ENCODE assay signal across 1 cellular context in genomic region chr17:35764123-35764991, GRCh38.
A peak's percentile ranks its signal among the peaks of the same experiment; 100 is the strongest.
TF ChIP-seq lines count a peak whose summit lies in the region.

No MANE protein-coding gene starts in this region.

TF ChIP-seq in H1, 55 proteins besides CTCF, POLR2A, EP300 and RAD21:
- no peak for TF ChIP-seq RFX5 (IDR thresholded peaks at IDR 0.05; ENCODE audit: borderline replicate concordance, low read depth, low read length)
- no peak for TF ChIP-seq CTBP2 (IDR thresholded peaks at IDR 0.05; ENCODE audit: borderline replicate concordance, insufficient read depth, insufficient read length, low read length)
- peak; percentile 21; the same call in 1 of the 2 replicates for TF ChIP-seq SP1 (IDR thresholded peaks at IDR 0.05; ENCODE audit: low read depth, low read length)
- TF ChIP-seq YY1 (IDR thresholded peaks at IDR 0.05; ENCODE audit: low read depth, low read length) = peak; percentile 63; the same call in 1 of the 2 replicates
- TF ChIP-seq, protein P1, sequence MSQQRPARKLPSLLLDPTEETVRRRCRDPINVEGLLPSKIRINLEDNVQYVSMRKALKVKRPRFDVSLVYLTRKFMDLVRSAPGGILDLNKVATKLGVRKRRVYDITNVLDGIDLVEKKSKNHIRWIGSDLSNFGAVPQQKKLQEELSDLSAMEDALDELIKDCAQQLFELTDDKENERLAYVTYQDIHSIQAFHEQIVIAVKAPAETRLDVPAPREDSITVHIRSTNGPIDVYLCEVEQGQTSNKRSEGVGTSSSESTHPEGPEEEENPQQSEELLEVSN (IDR thresholded peaks at IDR 0.05) = peak; percentile 87
- TF ChIP-seq SRF (IDR thresholded peaks at IDR 0.05; ENCODE audit: low read depth, low read length) = no peak; the same call in 1 of the 2 replicates
- no peak; the same call in 1 of the 2 replicates for TF ChIP-seq KDM1A (IDR thresholded peaks at IDR 0.05; ENCODE audit: borderline replicate concordance, low read length)
- no peak for TF ChIP-seq CBX8 (IDR thresholded peaks at IDR 0.05; ENCODE audit: borderline replicate concordance, low read depth, low read length)
- peak; percentile 82 to 86; a peak in 3 of 4 replicates for TF ChIP-seq SIN3A (conservative IDR thresholded peaks at IDR 0.05 in 1 of 2, IDR thresholded peaks at IDR 0.05 in 1 of 2; ENCODE audit: low read depth in 1 of 2, low read length in 2 of 2)
- no peak for TF ChIP-seq CHD2 (IDR thresholded peaks at IDR 0.05; ENCODE audit: low read length)
- peak; percentile 54 for TF ChIP-seq POLR2AphosphoS5 (IDR thresholded peaks at IDR 0.05; ENCODE audit: low read depth, low read length)
- TF ChIP-seq HDAC6 (IDR thresholded peaks at IDR 0.05; ENCODE audit: low read depth, low read length) = no peak
- no peak for TF ChIP-seq TBP (IDR thresholded peaks at IDR 0.05; ENCODE audit: low read depth, low read length)
- TF ChIP-seq ZNF274 (IDR thresholded peaks at IDR 0.05; ENCODE audit: borderline replicate concordance, extremely low read depth, low read length) = no peak
- peak; percentile 50; the same call in 1 of the 2 replicates for TF ChIP-seq FOSL1 (IDR thresholded peaks at IDR 0.05; ENCODE audit: insufficient read depth, low read depth, low read length)
- TF ChIP-seq RNF2 (IDR thresholded peaks at IDR 0.05; ENCODE audit: borderline replicate concordance, low read depth, low read length, missing control alignments, poor library complexity, severe bottlenecking) = no peak
- TF ChIP-seq BACH1 (IDR thresholded peaks at IDR 0.05; ENCODE audit: low read length) = no peak
- TF ChIP-seq SIX5 (IDR thresholded peaks at IDR 0.05; ENCODE audit: low read depth, low read length) = no peak
- no peak for TF ChIP-seq SIRT6 (IDR thresholded peaks at IDR 0.05; ENCODE audit: low read length)
- no peak for TF ChIP-seq RXRA (IDR thresholded peaks at IDR 0.05; ENCODE audit: insufficient read depth, low read depth, low read length)
- TF ChIP-seq CREB1 (IDR thresholded peaks at IDR 0.05) = peak; percentile 67
- TF ChIP-seq KDM4A (IDR thresholded peaks at IDR 0.05; ENCODE audit: low read depth, low read length, severe bottlenecking) = peak; percentile 98
- TF ChIP-seq JUN (IDR thresholded peaks at IDR 0.05; ENCODE audit: low read depth, low read length) = no peak
- TF ChIP-seq ASH2L (IDR thresholded peaks at IDR 0.05; ENCODE audit: low read length) = peak; percentile 64
- TF ChIP-seq CBX5 (IDR thresholded peaks at IDR 0.05; ENCODE audit: low read depth, low read length) = no peak
- TF ChIP-seq, protein P2, sequence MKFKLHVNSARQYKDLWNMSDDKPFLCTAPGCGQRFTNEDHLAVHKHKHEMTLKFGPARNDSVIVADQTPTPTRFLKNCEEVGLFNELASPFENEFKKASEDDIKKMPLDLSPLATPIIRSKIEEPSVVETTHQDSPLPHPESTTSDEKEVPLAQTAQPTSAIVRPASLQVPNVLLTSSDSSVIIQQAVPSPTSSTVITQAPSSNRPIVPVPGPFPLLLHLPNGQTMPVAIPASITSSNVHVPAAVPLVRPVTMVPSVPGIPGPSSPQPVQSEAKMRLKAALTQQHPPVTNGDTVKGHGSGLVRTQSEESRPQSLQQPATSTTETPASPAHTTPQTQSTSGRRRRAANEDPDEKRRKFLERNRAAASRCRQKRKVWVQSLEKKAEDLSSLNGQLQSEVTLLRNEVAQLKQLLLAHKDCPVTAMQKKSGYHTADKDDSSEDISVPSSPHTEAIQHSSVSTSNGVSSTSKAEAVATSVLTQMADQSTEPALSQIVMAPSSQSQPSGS (IDR thresholded peaks at IDR 0.05; ENCODE audit: low read length) = no peak
- TF ChIP-seq, protein P3, sequence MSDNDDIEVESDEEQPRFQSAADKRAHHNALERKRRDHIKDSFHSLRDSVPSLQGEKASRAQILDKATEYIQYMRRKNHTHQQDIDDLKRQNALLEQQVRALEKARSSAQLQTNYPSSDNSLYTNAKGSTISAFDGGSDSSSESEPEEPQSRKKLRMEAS (IDR thresholded peaks at IDR 0.05) = peak; percentile 91
- peak; percentile 27 for TF ChIP-seq NANOG (IDR thresholded peaks at IDR 0.05; ENCODE audit: insufficient read depth, low read depth, low read length, poor library complexity, severe bottlenecking)
- peak; percentile 30; the same call in 1 of the 2 replicates for TF ChIP-seq TAF1 (IDR thresholded peaks at IDR 0.05; ENCODE audit: low read depth, low read length)
- no peak; the same call in 1 of the 2 replicates for TF ChIP-seq PHF8 (conservative IDR thresholded peaks at IDR 0.05; ENCODE audit: low read depth, low read length)
- TF ChIP-seq GABPA (IDR thresholded peaks at IDR 0.05; ENCODE audit: borderline replicate concordance, insufficient read depth, low read length) = peak; percentile 82
- no peak for TF ChIP-seq RBBP5 (IDR thresholded peaks at IDR 0.05; ENCODE audit: borderline replicate concordance, low read depth, low read length)
- TF ChIP-seq TCF12 (IDR thresholded peaks at IDR 0.05; ENCODE audit: low read depth, low read length) = peak; percentile 67; the same call in 1 of the 2 replicates
- no peak for TF ChIP-seq BRCA1 (IDR thresholded peaks at IDR 0.05; ENCODE audit: low read depth, low read length)
- no peak for TF ChIP-seq SP4 (IDR thresholded peaks at IDR 0.05; ENCODE audit: low read length)
- TF ChIP-seq EGR1 (IDR thresholded peaks at IDR 0.05; ENCODE audit: borderline replicate concordance, low read depth, low read length) = peak; percentile 30; the same call in 1 of the 2 replicates
- no peak for TF ChIP-seq BCL11A (IDR thresholded peaks at IDR 0.05; ENCODE audit: low read depth in 2 of 2, low read length in 2 of 2)
- TF ChIP-seq GTF2F1 (IDR thresholded peaks at IDR 0.05; ENCODE audit: borderline replicate concordance, low read depth, low read length) = no peak
- TF ChIP-seq, protein P4, sequence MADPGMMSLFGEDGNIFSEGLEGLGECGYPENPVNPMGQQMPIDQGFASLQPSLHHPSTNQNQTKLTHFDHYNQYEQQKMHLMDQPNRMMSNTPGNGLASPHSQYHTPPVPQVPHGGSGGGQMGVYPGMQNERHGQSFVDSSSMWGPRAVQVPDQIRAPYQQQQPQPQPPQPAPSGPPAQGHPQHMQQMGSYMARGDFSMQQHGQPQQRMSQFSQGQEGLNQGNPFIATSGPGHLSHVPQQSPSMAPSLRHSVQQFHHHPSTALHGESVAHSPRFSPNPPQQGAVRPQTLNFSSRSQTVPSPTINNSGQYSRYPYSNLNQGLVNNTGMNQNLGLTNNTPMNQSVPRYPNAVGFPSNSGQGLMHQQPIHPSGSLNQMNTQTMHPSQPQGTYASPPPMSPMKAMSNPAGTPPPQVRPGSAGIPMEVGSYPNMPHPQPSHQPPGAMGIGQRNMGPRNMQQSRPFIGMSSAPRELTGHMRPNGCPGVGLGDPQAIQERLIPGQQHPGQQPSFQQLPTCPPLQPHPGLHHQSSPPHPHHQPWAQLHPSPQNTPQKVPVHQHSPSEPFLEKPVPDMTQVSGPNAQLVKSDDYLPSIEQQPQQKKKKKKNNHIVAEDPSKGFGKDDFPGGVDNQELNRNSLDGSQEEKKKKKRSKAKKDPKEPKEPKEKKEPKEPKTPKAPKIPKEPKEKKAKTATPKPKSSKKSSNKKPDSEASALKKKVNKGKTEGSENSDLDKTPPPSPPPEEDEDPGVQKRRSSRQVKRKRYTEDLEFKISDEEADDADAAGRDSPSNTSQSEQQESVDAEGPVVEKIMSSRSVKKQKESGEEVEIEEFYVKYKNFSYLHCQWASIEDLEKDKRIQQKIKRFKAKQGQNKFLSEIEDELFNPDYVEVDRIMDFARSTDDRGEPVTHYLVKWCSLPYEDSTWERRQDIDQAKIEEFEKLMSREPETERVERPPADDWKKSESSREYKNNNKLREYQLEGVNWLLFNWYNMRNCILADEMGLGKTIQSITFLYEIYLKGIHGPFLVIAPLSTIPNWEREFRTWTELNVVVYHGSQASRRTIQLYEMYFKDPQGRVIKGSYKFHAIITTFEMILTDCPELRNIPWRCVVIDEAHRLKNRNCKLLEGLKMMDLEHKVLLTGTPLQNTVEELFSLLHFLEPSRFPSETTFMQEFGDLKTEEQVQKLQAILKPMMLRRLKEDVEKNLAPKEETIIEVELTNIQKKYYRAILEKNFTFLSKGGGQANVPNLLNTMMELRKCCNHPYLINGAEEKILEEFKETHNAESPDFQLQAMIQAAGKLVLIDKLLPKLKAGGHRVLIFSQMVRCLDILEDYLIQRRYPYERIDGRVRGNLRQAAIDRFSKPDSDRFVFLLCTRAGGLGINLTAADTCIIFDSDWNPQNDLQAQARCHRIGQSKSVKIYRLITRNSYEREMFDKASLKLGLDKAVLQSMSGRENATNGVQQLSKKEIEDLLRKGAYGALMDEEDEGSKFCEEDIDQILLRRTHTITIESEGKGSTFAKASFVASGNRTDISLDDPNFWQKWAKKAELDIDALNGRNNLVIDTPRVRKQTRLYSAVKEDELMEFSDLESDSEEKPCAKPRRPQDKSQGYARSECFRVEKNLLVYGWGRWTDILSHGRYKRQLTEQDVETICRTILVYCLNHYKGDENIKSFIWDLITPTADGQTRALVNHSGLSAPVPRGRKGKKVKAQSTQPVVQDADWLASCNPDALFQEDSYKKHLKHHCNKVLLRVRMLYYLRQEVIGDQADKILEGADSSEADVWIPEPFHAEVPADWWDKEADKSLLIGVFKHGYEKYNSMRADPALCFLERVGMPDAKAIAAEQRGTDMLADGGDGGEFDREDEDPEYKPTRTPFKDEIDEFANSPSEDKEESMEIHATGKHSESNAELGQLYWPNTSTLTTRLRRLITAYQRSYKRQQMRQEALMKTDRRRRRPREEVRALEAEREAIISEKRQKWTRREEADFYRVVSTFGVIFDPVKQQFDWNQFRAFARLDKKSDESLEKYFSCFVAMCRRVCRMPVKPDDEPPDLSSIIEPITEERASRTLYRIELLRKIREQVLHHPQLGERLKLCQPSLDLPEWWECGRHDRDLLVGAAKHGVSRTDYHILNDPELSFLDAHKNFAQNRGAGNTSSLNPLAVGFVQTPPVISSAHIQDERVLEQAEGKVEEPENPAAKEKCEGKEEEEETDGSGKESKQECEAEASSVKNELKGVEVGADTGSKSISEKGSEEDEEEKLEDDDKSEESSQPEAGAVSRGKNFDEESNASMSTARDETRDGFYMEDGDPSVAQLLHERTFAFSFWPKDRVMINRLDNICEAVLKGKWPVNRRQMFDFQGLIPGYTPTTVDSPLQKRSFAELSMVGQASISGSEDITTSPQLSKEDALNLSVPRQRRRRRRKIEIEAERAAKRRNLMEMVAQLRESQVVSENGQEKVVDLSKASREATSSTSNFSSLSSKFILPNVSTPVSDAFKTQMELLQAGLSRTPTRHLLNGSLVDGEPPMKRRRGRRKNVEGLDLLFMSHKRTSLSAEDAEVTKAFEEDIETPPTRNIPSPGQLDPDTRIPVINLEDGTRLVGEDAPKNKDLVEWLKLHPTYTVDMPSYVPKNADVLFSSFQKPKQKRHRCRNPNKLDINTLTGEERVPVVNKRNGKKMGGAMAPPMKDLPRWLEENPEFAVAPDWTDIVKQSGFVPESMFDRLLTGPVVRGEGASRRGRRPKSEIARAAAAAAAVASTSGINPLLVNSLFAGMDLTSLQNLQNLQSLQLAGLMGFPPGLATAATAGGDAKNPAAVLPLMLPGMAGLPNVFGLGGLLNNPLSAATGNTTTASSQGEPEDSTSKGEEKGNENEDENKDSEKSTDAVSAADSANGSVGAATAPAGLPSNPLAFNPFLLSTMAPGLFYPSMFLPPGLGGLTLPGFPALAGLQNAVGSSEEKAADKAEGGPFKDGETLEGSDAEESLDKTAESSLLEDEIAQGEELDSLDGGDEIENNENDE (IDR thresholded peaks at IDR 0.05; ENCODE audit: insufficient replicate concordance, low read length) = no peak
- TF ChIP-seq SAP30 (IDR thresholded peaks at IDR 0.05; ENCODE audit: insufficient read depth, insufficient replicate concordance, low read length) = no peak
- no peak for TF ChIP-seq KDM5A (IDR thresholded peaks at IDR 0.05; ENCODE audit: low read length)
- TF ChIP-seq USF2 (IDR thresholded peaks at IDR 0.05; ENCODE audit: low read length) = no peak
- TF ChIP-seq EZH2 (IDR thresholded peaks at IDR 0.05; ENCODE audit: low read depth, low read length, severe bottlenecking) = no peak
- TF ChIP-seq CEBPB (IDR thresholded peaks at IDR 0.05; ENCODE audit: low read depth, low read length) = no peak
- TF ChIP-seq MAFK (IDR thresholded peaks at IDR 0.05; ENCODE audit: low read depth, low read length) = no peak
- no peak for TF ChIP-seq CHD1 (IDR thresholded peaks at IDR 0.05; ENCODE audit: low read depth, low read length)
- TF ChIP-seq SUZ12 (IDR thresholded peaks at IDR 0.05; ENCODE audit: low read length) = no peak
- no peak for TF ChIP-seq SP2 (IDR thresholded peaks at IDR 0.05; ENCODE audit: low read length)
- TF ChIP-seq, protein P5, sequence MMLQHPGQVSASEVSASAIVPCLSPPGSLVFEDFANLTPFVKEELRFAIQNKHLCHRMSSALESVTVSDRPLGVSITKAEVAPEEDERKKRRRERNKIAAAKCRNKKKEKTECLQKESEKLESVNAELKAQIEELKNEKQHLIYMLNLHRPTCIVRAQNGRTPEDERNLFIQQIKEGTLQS (IDR thresholded peaks at IDR 0.05; ENCODE audit: insufficient read depth, low read depth, low read length) = 0 out of 2 replicates have a peak, but pooled peaks have one; percentile 17
- peak; percentile 92 for TF ChIP-seq TAF7 (optimal IDR thresholded peaks at IDR 0.05; ENCODE audit: borderline replicate concordance, low read depth, low read length)
- peak; percentile 47; the same call in 1 of the 2 replicates for TF ChIP-seq TEAD4 (IDR thresholded peaks at IDR 0.05; ENCODE audit: low read depth, low read length)
- peak in 1 of 2 experiments; percentile 81; a peak in 2 of 4 replicates for TF ChIP-seq HDAC2 (IDR thresholded peaks at IDR 0.05; ENCODE audit: borderline replicate concordance in 1 of 2, low read depth in 2 of 2, low read length in 2 of 2)
- 0 out of 2 replicates have a peak, but pooled peaks have one; percentile 11 for TF ChIP-seq JUND (IDR thresholded peaks at IDR 0.05; ENCODE audit: low read length)
- TF ChIP-seq POU5F1 (IDR thresholded peaks at IDR 0.05; ENCODE audit: low read depth, low read length) = no peak
- TF ChIP-seq NRF1 (IDR thresholded peaks at IDR 0.05; ENCODE audit: low read depth, low read length) = no peak
